In the genomic region with DNA sequence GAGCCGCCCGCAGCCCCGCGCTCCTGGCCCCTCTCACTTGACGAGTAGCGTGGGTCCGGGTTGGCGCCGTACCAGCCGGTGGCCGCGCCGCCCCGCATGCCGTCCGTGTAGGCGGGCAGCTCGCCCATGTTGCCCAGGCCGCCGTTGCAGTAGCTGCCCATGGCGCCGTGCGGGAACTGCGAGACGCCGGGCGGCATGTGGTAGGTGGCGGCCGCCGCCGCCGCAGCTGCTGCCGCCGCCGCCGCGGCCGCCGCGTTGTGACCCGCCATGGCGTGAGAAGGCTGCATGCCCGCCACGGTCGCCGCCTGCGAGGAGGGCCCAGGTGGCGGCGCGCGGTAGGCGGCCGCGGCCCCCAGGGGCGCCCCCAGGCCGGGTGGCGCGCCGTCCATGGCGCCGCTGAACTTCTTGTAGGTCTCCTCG, we compare ENCODE assay signal across 11 cellular contexts. TPM values are rescaled to one million over a fixed set of nuclear protein-coding genes. Genes with fewer than 3 reads are reported as not detected.
DNase-seq lines count a peak whose midpoint lies in the region; ATAC-seq and TF ChIP-seq lines count a peak whose summit lies in the region.
"Had no signal": no experiment of that assay in that cellular context is flagged by ENCODE, and none has a peak within 500 bp of the region (broad histone marks: within the 10 kb centered on the region; RNA-seq: fewer than 3 reads in every experiment).

No MANE protein-coding gene starts in this region.

- no TSS peak for BruUV-seq in A673 (replicated peaks; lab: Mats Ljungman, UMichigan)

- ATAC-seq in activated B cell treated with CpG ODN at 0.5 μM for 24 hours (ENCODE audit: low read depth) (no peak), GM21423 (IDR thresholded peaks at IDR 0.05; ENCODE audit: unreplicated experiment) (no peak), GM21390 (IDR thresholded peaks at IDR 0.05; ENCODE audit: unreplicated experiment) (no peak)

- POLR2A ChIA-PET in A673 (lab: Charles Lee; ENCODE audit: low non-redundant PET) (no interaction called here), activated B cell treated with CpG ODN at 0.5 μM for 24 hours (lab: Charles Lee) (interaction anchor here (0.6 kb wide), 1 partner anchor 94 kb away, joined by 6 read pairs; a partner anchor contains a TSS)

- CTCF ChIA-PET in A673 (lab: Charles Lee) (no interaction called here), activated B cell treated with CpG ODN at 0.5 μM for 24 hours (lab: Charles Lee) (no interaction called here)

- in situ Hi-C loops in GM13976 (cut with MboI; ENCODE audit: low sequenced_read_pairs, unreplicated experiment): no loop called here

- no peak overlapping the region for H3K9ac ChIP-seq in iPS-20b (ENCODE audit: low read depth, low read length)

- no peak for TF ChIP-seq CTCF in A673 (conservative IDR thresholded peaks at IDR 0.05; ENCODE audit: low read depth, low read length)
- TF ChIP-seq CTCF in GM13976 (IDR thresholded peaks at IDR 0.05; ENCODE audit: borderline replicate concordance, control extremely low read depth, extremely low read depth, insufficient read depth, missing control alignments): no peak
- TF ChIP-seq CTCF in activated B cell treated with CpG ODN at 0.5 μM for 24 hours (IDR thresholded peaks at IDR 0.05): no peak

- H3K4me1 Mint-ChIP-seq in activated B cell treated with CpG ODN at 0.5 μM for 24 hours: peaks cover 12% of the 10 kb centered on the region

- H3K4me1 ChIP-seq in A673 (ENCODE audit: insufficient read depth, low read length, poor library complexity, severe bottlenecking) (no peaks in the 10 kb centered on the region), iPS-20b (ENCODE audit: insufficient read depth, low read length) (no peaks in the 10 kb centered on the region; the same call in 1 of the 2 replicates)

- no peak overlapping the region for H3K4me3 Mint-ChIP-seq in activated B cell treated with CpG ODN at 0.5 μM for 24 hours

- no peaks in the 10 kb centered on the region for H3K36me3 Mint-ChIP-seq in activated B cell treated with CpG ODN at 0.5 μM for 24 hours (ENCODE audit: low read depth)

- H3K9me3 Mint-ChIP-seq in activated B cell treated with CpG ODN at 0.5 μM for 24 hours: no peaks in the 10 kb centered on the region
- H3K9me3 Mint-ChIP-seq: type B pancreatic cell had no signal

- H3K27me3 ChIP-seq in A673 (replicated peaks; ENCODE audit: insufficient read depth, low read depth, low read length, poor library complexity) (peaks cover 83% of the 10 kb centered on the region), iPS-20b (ENCODE audit: insufficient read depth, low read length) (peaks cover 100% of the 10 kb centered on the region)

- H3K27me3 Mint-ChIP-seq in activated B cell treated with CpG ODN at 0.5 μM for 24 hours: peaks cover 59% of the 10 kb centered on the region

- intact Hi-C loops in A673 (cut with micrococcal nuclease; ENCODE audit: unreplicated experiment): loop anchor here (10.0 kb wide), 1 partner anchor 532 kb away; no protein-coding TSS in a partner anchor
- intact Hi-C loops in activated B cell treated with CpG ODN at 0.5 μM for 24 hours (cut with micrococcal nuclease): loop anchor here (2.0 kb wide), 1 partner anchor 296 kb away; no protein-coding TSS in a partner anchor

- H3K36me3 ChIP-seq in A673 (ENCODE audit: insufficient read depth, low read length, poor library complexity, severe bottlenecking): no peaks in the 10 kb centered on the region
- H3K36me3 ChIP-seq in iPS-20b (ENCODE audit: insufficient read depth, low read depth, low read length): no peaks in the 10 kb centered on the region

- H3K4me3 ChIP-seq in A673 (ENCODE audit: low read depth, low read length, poor library complexity, severe bottlenecking) (peak overlapping the region; percentile 37), iPS-20b (ENCODE audit: low read length) (peak overlapping the region; percentile 23; the same call in 1 of the 2 replicates)

- DNase-seq in A673 (ENCODE audit: low spot score): peak; percentile 37
- peak; percentile 32 for DNase-seq in GM13976 (ENCODE audit: low spot score)
- peak; percentile 24 for DNase-seq in activated B cell treated with CpG ODN at 0.5 μM for 24 hours
- DNase-seq in cortex of kidney (lab: John Stamatoyannopoulos, UW): no peak
- no peak for DNase-seq in mucosa of gallbladder (ENCODE audit: low spot score)
- DNase-seq: anterior cingulate cortex had no signal

- no peak overlapping the region for H3K27ac ChIP-seq in A673 (ENCODE audit: low read depth, low read length, poor library complexity, severe bottlenecking)
- H3K27ac ChIP-seq in iPS-20b (ENCODE audit: low read length): no peak overlapping the region

- H3K27ac Mint-ChIP-seq in activated B cell treated with CpG ODN at 0.5 μM for 24 hours: no peak overlapping the region
- H3K27ac Mint-ChIP-seq: type B pancreatic cell had no signal

- H3K9me3 ChIP-seq in A673 (ENCODE audit: low read depth, low read length, poor library complexity, severe bottlenecking) (no peaks in the 10 kb centered on the region), iPS-20b (ENCODE audit: insufficient read depth, low read depth, low read length) (peaks cover 6% of the 10 kb centered on the region; the same call in 1 of the 2 replicates)

RNA-seq across cellular contexts. Expression of a gene that starts 0.4 kb away (rescaled TPM):
- 0.13 TPM in 2 replicates for total RNA-seq in A673 (2021)
- not detected in 2 replicates for total RNA-seq in activated B cell treated with CpG ODN at 0.5 μM for 24 hours
- total RNA-seq in mucosa of gallbladder: not detected
- total RNA-seq: T-helper 1 cell treated with Interleukin-12 subunit alpha and Interleukin-12 subunit beta and Interleukin-4 antibody, amounts not matched to agents 30 ng/mL and 1 ng/mL, for 36 hours had no signal

Comparison
In these comparisons a context has a peak if more than half of its experiments do, and no peak if none do; other contexts are left out.
1. DNase-seq: peak in A673 (single experiment), GM13976 (single experiment) and activated B cell treated with CpG ODN at 0.5 μM for 24 hours (single experiment); none in cortex of kidney (single experiment) and mucosa of gallbladder (single experiment).